In the genomic region with DNA sequence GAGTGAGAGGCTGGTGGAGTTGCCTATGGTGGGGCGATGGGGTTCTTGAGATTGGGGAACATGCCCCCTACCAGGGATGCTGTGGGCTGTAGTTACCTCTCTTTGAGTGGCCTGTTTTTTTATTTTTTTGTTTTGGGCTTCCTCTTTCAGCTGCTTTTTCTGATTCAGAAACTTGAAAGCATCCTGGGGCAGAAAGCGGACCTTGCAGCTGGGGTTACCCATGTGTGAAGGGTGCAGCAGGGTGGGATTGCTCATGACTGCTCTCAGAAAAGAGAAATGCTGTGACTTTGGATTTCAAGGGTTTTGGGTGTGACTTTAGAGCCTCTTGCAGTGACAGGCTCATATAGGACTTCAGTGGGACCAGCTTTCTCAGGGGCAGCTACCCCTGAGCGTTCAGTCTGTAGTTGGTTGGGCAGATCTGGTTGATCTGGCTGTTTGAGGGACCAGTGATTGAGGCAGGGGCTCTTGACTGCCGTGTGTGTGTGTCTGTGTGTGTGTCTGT, we compare ENCODE assay signal across 8 cellular contexts. TPM values are rescaled to one million over a fixed set of nuclear protein-coding genes. Genes with fewer than 3 reads are reported as not detected.
DNase-seq lines count a peak whose midpoint lies in the region; ATAC-seq and TF ChIP-seq lines count a peak whose summit lies in the region.

No MANE protein-coding gene starts in this region.

- H3K27me3 ChIP-seq in Karpas-422 (ENCODE audit: low read length) (no peaks in the 10 kb centered on the region), WERI-Rb-1 (ENCODE audit: insufficient read depth, low read depth, severe bottlenecking) (no peaks in the 10 kb centered on the region)

- H3K9ac ChIP-seq in Karpas-422 (ENCODE audit: low read length): peak overlapping the region; percentile 66

- no peak overlapping the region for H2AFZ ChIP-seq in Karpas-422 (ENCODE audit: low read length)

- peak overlapping the region; percentile 86 for H3K4me3 ChIP-seq in GM12864 (ENCODE audit: low read depth, low read length)
- H3K4me3 ChIP-seq in Karpas-422 (ENCODE audit: low read length): peak overlapping the region; percentile 52; the same call in 1 of the 2 replicates
- peak overlapping the region; percentile 48 to 61 for H3K4me3 ChIP-seq in cardiac fibroblast (replicated peaks in 1 of 2; ENCODE audit: low read depth in 2 of 2, low read length in 2 of 2)
- no peak overlapping the region for H3K4me3 ChIP-seq in WERI-Rb-1 (ENCODE audit: low read depth, low read length)

- peak; percentile 48 for ATAC-seq in GM21515 (IDR thresholded peaks at IDR 0.05; ENCODE audit: unreplicated experiment)

- H3K9me3 ChIP-seq in Karpas-422 (ENCODE audit: low read length): no peaks in the 10 kb centered on the region
- H3K9me3 ChIP-seq in WERI-Rb-1 (ENCODE audit: severe bottlenecking): no peaks in the 10 kb centered on the region

- no peaks in the 10 kb centered on the region for H3K9me2 ChIP-seq in Karpas-422 (replicated peaks; ENCODE audit: insufficient read depth, low read length)

- peaks cover 46% of the 10 kb centered on the region for H3K4me1 ChIP-seq in Karpas-422 (ENCODE audit: low read length)

- TF ChIP-seq CTCF in GM12864 (IDR thresholded peaks at IDR 0.05; ENCODE audit: low read depth, low read length, missing control alignments) (no peak), cardiac fibroblast (IDR thresholded peaks at IDR 0.05; ENCODE audit: low read depth, low read length) (no peak), osteocyte (IDR thresholded peaks at IDR 0.05) (no peak), WERI-Rb-1 (IDR thresholded peaks at IDR 0.05; ENCODE audit: low read depth, low read length) (no peak)

- H3K36me3 ChIP-seq in Karpas-422 (ENCODE audit: insufficient read depth, low read length): no peaks in the 10 kb centered on the region
- H3K36me3 ChIP-seq in WERI-Rb-1: peaks cover 10% of the 10 kb centered on the region

- H3K27ac ChIP-seq in Karpas-422 (ENCODE audit: low read length) (peak overlapping the region; percentile 68), WERI-Rb-1 (no peak overlapping the region)

- H3K9me3 Mint-ChIP-seq in osteocyte (ENCODE audit: unreplicated experiment): no peaks in the 10 kb centered on the region

- no peaks in the 10 kb centered on the region for H3K79me2 ChIP-seq in Karpas-422 (ENCODE audit: low read length)

- peak overlapping the region; percentile 75 for H3K4me3 Mint-ChIP-seq in osteocyte (ENCODE audit: unreplicated experiment)

- peak overlapping the region; percentile 73 for H3K27ac Mint-ChIP-seq in osteocyte (ENCODE audit: unreplicated experiment)

- H3K36me3 Mint-ChIP-seq in osteocyte (ENCODE audit: unreplicated experiment): peaks cover 4% of the 10 kb centered on the region

- peaks cover 71% of the 10 kb centered on the region for H3K4me1 Mint-ChIP-seq in osteocyte (ENCODE audit: unreplicated experiment)

- H3K27me3 Mint-ChIP-seq in osteocyte (ENCODE audit: unreplicated experiment): no peaks in the 10 kb centered on the region

- peak overlapping the region; percentile 79 for H3K4me2 ChIP-seq in Karpas-422 (ENCODE audit: low read depth, low read length, poor library complexity, severe bottlenecking)

- peaks cover 41% of the 10 kb centered on the region; the same call in 1 of the 2 replicates for H4K20me1 ChIP-seq in Karpas-422 (ENCODE audit: insufficient read depth, low read depth, low read length)

- DNase-seq in GM12864 (ENCODE audit: low read depth) (peak; percentile 93), Karpas-422 (peak; percentile 94), cardiac fibroblast (ENCODE audit: low read depth in 2 of 2) (no peak), osteocyte (ENCODE audit: extremely low spot score, unreplicated experiment) (no peak), NCI-H2107 treated with DMSO at 0.1 percent for 48 hours (lab: John Stamatoyannopoulos, UW; ENCODE audit: unreplicated experiment) (no peak), WERI-Rb-1 (no peak), A172 (ENCODE audit: low spot score) (no peak)

RNA-seq across cellular contexts. Expression of a gene that starts 1.8 kb away (rescaled TPM):
- 3.5 and 5.7 TPM in 2 replicates for total RNA-seq in Karpas-422 (2014; rRNA removed; shearing (Covaris generic); ENCODE audit: low replicate concordance)
- total RNA-seq in osteocyte: 28.3 and 33.8 TPM in 2 replicates
- 8.7 TPM in 2 replicates for total RNA-seq in A172 (2014; rRNA removed; shearing (Covaris generic))

Comparison
In these comparisons a context has a peak if more than half of its experiments do, and no peak if none do; other contexts are left out.
1. DNase-seq: peak in GM12864 (single experiment) and Karpas-422 (single experiment); none in cardiac fibroblast (0 of 2), osteocyte (single experiment), NCI-H2107 treated with DMSO at 0.1 percent for 48 hours (single experiment), WERI-Rb-1 (single experiment) and A172 (single experiment).